In the genomic region with DNA sequence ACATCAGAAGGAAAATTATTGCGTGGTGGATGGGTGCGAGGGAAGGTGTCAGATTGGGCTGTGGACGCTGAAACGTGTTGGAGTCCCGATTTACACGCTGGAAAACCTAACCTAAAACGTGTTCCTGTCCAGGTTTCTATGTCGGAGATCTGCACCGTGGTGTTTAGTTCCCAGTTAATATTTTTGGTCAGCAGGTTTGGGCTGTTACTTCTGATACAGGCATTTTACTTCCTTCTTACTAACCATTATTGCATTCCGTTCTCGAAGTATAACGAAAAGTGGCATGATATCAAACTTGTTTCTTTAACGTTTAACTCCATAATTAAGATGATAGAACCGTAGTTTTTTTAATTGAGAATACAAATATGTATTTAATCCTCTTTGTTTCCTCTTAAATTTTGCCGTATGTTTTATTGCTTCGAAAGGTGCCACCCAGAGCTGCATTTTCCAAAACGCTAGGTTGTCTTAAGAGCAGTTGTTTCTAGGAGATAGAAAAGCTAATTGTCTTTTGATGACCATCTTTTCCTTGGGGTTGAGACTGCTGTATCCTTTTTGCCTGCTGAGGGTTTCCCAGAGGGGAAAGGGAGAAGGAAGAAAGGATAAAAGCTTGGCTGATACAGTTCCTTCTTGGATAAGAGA, we compare ENCODE assay signal across 8 cellular contexts. TPM values are rescaled to one million over a fixed set of nuclear protein-coding genes. Genes with fewer than 3 reads are reported as not detected.
DNase-seq lines count a peak whose midpoint lies in the region; ATAC-seq and TF ChIP-seq lines count a peak whose summit lies in the region.

No MANE protein-coding gene starts in this region.

- H3K36me3 ChIP-seq in BJ (ENCODE audit: control insufficient read depth, insufficient read depth, low read length), result no peaks in the 10 kb centered on the region
- no peaks in the 10 kb centered on the region for H3K36me3 ChIP-seq in KOPT-K1 (ENCODE audit: insufficient read depth, low read length)
- H3K36me3 ChIP-seq in colonic mucosa, result no peaks in the 10 kb centered on the region

- H3K27ac ChIP-seq in KOPT-K1 (ENCODE audit: low read depth, low read length, poor library complexity, severe bottlenecking) (peak overlapping the region; percentile 50), colonic mucosa (no peak overlapping the region)

- intact Hi-C loops in colonic mucosa (cut with DNase I), result loop anchor here (5.0 kb wide), 1 partner anchor 52 kb away; no protein-coding TSS in a partner anchor

- CTCF ChIA-PET in BJ (lab: Yijun Ruan, JAX), result interaction anchor here (0.9 to 4.0 kb wide), 6 partner anchors 11 to 84 kb away, joined by 3 to 22 read pairs (median 3); no protein-coding TSS in a partner anchor

- POLR2A ChIA-PET in BJ (lab: Charles Lee), result no interaction called here
- POLR2A ChIA-PET in naive thymus-derived CD8-positive, alpha-beta T cell (lab: Charles Lee), result interaction anchor here (1.3 to 1.4 kb wide), 2 partner anchors 12 to 53 kb away, joined by 3 to 4 read pairs; no protein-coding TSS in a partner anchor

- H3K36me3 Mint-ChIP-seq in naive thymus-derived CD8-positive, alpha-beta T cell, result no peaks in the 10 kb centered on the region

- H3K4me3 ChIP-seq in BJ (ENCODE audit: low read depth, low read length) (peak overlapping the region; percentile 79), colonic mucosa (peak overlapping the region; percentile 77)

- H3K27ac Mint-ChIP-seq in naive thymus-derived CD8-positive, alpha-beta T cell, result peak overlapping the region; percentile 19 to 93 (median 89)

- H3K9me3 Mint-ChIP-seq in naive thymus-derived CD8-positive, alpha-beta T cell, result no peaks in the 10 kb centered on the region

- H3K27me3 Mint-ChIP-seq in naive thymus-derived CD8-positive, alpha-beta T cell, result no peaks in the 10 kb centered on the region

- H3K4me1 ChIP-seq in colonic mucosa, result peaks cover 8% of the 10 kb centered on the region

- H3K27me3 ChIP-seq in BJ (ENCODE audit: control insufficient read depth, insufficient read depth, low read length), result no peaks in the 10 kb centered on the region
- H3K27me3 ChIP-seq in colonic mucosa, result no peaks in the 10 kb centered on the region

- H3K4me3 Mint-ChIP-seq in naive thymus-derived CD8-positive, alpha-beta T cell, result peak overlapping the region; percentile 77 to 95 (median 88)

- H3K9me3 ChIP-seq in KOPT-K1 (ENCODE audit: insufficient read depth, low read length, poor library complexity, severe bottlenecking) (no peaks in the 10 kb centered on the region), colonic mucosa (no peaks in the 10 kb centered on the region)

- no peak for ATAC-seq in naive thymus-derived CD8-positive, alpha-beta T cell

- no peak for TF ChIP-seq CTCF in BJ (IDR thresholded peaks at IDR 0.05; ENCODE audit: insufficient read depth, low read depth, low read length)
- TF ChIP-seq CTCF in colonic mucosa (IDR thresholded peaks at IDR 0.05), result no peak

- H3K9ac ChIP-seq in colonic mucosa (ENCODE audit: low read depth in 2 of 2, low read length in 2 of 2), result peak overlapping the region; percentile 36 to 57

- peaks cover 35 to 64% (median 55%) of the 10 kb centered on the region in 4 donors for H3K4me1 Mint-ChIP-seq in naive thymus-derived CD8-positive, alpha-beta T cell

- DNase-seq in BJ (ENCODE audit: low read depth) (no peak), colonic mucosa (no peak), NCI-H345 (lab: John Stamatoyannopoulos, UW) (no peak), NCI-H526 (lab: John Stamatoyannopoulos, UW) (no peak), Kasumi-1 (lab: John Stamatoyannopoulos, UW) (no peak), activated gamma-delta T cell (lab: John Stamatoyannopoulos, UW) (no peak)
- no peak for DNase-seq in naive thymus-derived CD8-positive, alpha-beta T cell

RNA-seq across cellular contexts. Expression of a gene that starts 1.3 kb away (rescaled TPM):
- 8.9 and 10.9 TPM in 2 replicates for polyA plus RNA-seq in BJ (2011; rRNA removed)
- 13.5 and 15.4 TPM in 2 replicates for polyA minus RNA-seq in BJ (2011; rRNA and poly(A)+ RNA removed)
- total RNA-seq in colonic mucosa, result 1 to 10 TPM; 8.7 to 9.3 TPM
- 10 to 100 TPM; 34.3 to 36.9 TPM for total RNA-seq in naive thymus-derived CD8-positive, alpha-beta T cell
- 1 to 10 TPM; 2.9 to 7.7 (median 5.2) TPM for polyA plus RNA-seq in naive thymus-derived CD8-positive, alpha-beta T cell
